ENCODE assay signal across 9 cellular contexts in the genomic region with DNA sequence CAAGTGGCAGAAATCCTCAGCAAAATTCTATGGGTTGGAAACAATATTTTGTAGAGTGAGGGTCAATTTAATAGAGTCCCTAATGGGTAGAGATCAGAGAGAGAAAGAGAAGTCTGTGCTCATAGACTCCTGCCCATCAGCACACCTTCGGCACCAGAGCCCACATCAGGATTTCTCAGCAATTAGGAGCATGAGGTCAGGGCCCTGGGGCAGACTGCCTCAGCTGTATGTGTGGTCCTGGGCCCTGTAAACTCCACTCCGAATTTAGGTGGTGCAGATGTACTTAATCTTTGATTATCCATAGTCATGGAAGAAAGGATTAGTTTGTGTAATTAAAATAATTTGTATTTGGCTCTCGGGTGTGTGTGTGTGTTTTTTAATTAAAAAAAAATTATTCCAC.
"Had no signal": no experiment of that assay in that cellular context is flagged by ENCODE, and none has a peak within 500 bp of the region (broad histone marks: within the 10 kb centered on the region; RNA-seq: fewer than 3 reads in every experiment).

No MANE protein-coding gene starts in this region.

- H2AFZ ChIP-seq: GM23248 had no signal

- ATAC-seq: HCT116, K562 had no signal

- H3K9ac ChIP-seq: GM23248 had no signal

- H3K9me3 ChIP-seq: HAP-1 had no signal

- H3K36me3 ChIP-seq: HAP-1 had no signal

- H3K4me3 ChIP-seq: GM23248, HAP-1, K562 had no signal

- DNase-seq: GM23248, GOT3, H7, HFFc6, IMR-90, KG1 had no signal

- H3K27ac ChIP-seq: GM23248 had no signal

- H3K4me1 ChIP-seq: HAP-1 had no signal
